Comparison of ENCODE assay signal across 20 cellular contexts in genomic region chr22:33606495-33606894, GRCh38.
"Had no signal": no experiment of that assay in that cellular context is flagged by ENCODE, and none has a peak within 500 bp of the region (broad histone marks: within the 10 kb centered on the region; RNA-seq: fewer than 3 reads in every experiment).

No MANE protein-coding gene starts in this region.

- H3K36me3 ChIP-seq: adrenal gland, SJCRH30 had no signal

- H3K27ac Mint-ChIP-seq: activated CD8-positive, alpha-beta T cell treated with anti-CD3 and anti-CD28 coated beads for 36 hours; activated naive CD8-positive, alpha-beta T cell treated with anti-CD3 and anti-CD28 coated beads, Interleukin-2, amount 10 ng/mL, durations not matched to agents 7 days and 5 days had no signal

- H3K4me2 ChIP-seq: KMS-11, SK-N-SH had no signal

- DNase-seq: activated CD4-positive, alpha-beta T cell treated with anti-CD3 and anti-CD28 coated beads for 4 hours; activated CD8-positive, alpha-beta memory T cell treated with anti-CD3 and anti-CD28 coated beads, Interleukin-2, amount 50 U/mL, for 4 hours; activated CD8-positive, alpha-beta T cell treated with anti-CD3 and anti-CD28 coated beads for 36 hours; activated naive CD4-positive, alpha-beta T cell treated with anti-CD3 and anti-CD28 coated beads, Interleukin-2, amount 50 U/mL, for 16 hours; activated naive CD8-positive, alpha-beta T cell treated with anti-CD3 and anti-CD28 coated beads, Interleukin-2, amount 10 ng/mL, durations not matched to agents 7 days and 5 days; adrenal gland; anterior cingulate cortex; central memory CD4-positive, alpha-beta T cell; NCI-H1092; NCI-H1417; NCI-H2029 treated with DMSO at 0.1 percent for 48 hours; NCI-H2227 treated with DMSO at 0.1 percent for 48 hours; NCI-H446 treated with DMSO at 0.1 percent for 48 hours; NCI-H524 treated with DMSO at 0.1 percent for 48 hours; NCI-H748 treated with DMSO at 0.1 percent for 48 hours; SJCRH30; SK-N-SH; T-helper 1 cell had no signal

- H3K4me3 Mint-ChIP-seq: activated CD8-positive, alpha-beta T cell treated with anti-CD3 and anti-CD28 coated beads for 36 hours; activated naive CD8-positive, alpha-beta T cell treated with anti-CD3 and anti-CD28 coated beads, Interleukin-2, amount 10 ng/mL, durations not matched to agents 7 days and 5 days had no signal

- H3K4me1 Mint-ChIP-seq: activated naive CD8-positive, alpha-beta T cell treated with anti-CD3 and anti-CD28 coated beads, Interleukin-2, amount 10 ng/mL, durations not matched to agents 7 days and 5 days had no signal

- H3K4me1 ChIP-seq: adrenal gland, SJCRH30 had no signal

- H3K9ac ChIP-seq: KMS-11, SK-N-SH had no signal

- H3K27me3 ChIP-seq: adrenal gland, SJCRH30 had no signal

- H3K4me3 ChIP-seq: adrenal gland, SJCRH30 had no signal

- H3K27me3 Mint-ChIP-seq: activated CD8-positive, alpha-beta T cell treated with anti-CD3 and anti-CD28 coated beads for 36 hours; activated naive CD8-positive, alpha-beta T cell treated with anti-CD3 and anti-CD28 coated beads, Interleukin-2, amount 10 ng/mL, durations not matched to agents 7 days and 5 days had no signal

- ATAC-seq: activated CD4-positive, CD25-positive, alpha-beta regulatory T cell treated with anti-CD3 and anti-CD28 coated beads, Interleukin-2, amount 50 U/mL, for 24 hours; activated CD8-positive, alpha-beta T cell treated with anti-CD3 and anti-CD28 coated beads for 36 hours had no signal

- H3K27ac ChIP-seq: adrenal gland, KMS-11, SJCRH30 had no signal

- H3K36me3 Mint-ChIP-seq: activated naive CD8-positive, alpha-beta T cell treated with anti-CD3 and anti-CD28 coated beads, Interleukin-2, amount 10 ng/mL, durations not matched to agents 7 days and 5 days had no signal

- H3K9me2 ChIP-seq: SK-N-SH had no signal

- H3K9me3 ChIP-seq: adrenal gland, SJCRH30, SK-N-SH had no signal
